ENCODE assay signal across 2 cellular contexts in genomic region chr17:13563916-13564315, GRCh38.
TF ChIP-seq lines count a peak whose summit lies in the region.

No MANE protein-coding gene starts in this region.

TF ChIP-seq in A549, 52 proteins besides CTCF, POLR2A, EP300 and RAD21:
- TF ChIP-seq HDAC2 (IDR thresholded peaks at IDR 0.05) (no peak), ESRRA (IDR thresholded peaks at IDR 0.05; ENCODE audit: borderline replicate concordance, low read length) (no peak), CBX8 (IDR thresholded peaks at IDR 0.05) (no peak), SREBF2 (IDR thresholded peaks at IDR 0.05) (no peak), MAFK (IDR thresholded peaks at IDR 0.05; ENCODE audit: partially characterized antibody) (no peak), HOXB5 (CRISPR knock-in tag; IDR thresholded peaks at IDR 0.05) (no peak)

TF ChIP-seq in IMR-90, 13 proteins besides CTCF, POLR2A, EP300 and RAD21:
- TF ChIP-seq CEBPB (IDR thresholded peaks at IDR 0.05; ENCODE audit: low read depth, low read length) (peak; percentile 78), CHD1 (IDR thresholded peaks at IDR 0.05; ENCODE audit: low read depth, low read length) (no peak)
